In genomic region chr15:80958818-80959495, GRCh38 we compare ENCODE assay signal across 19 cellular contexts. TPM values are rescaled to one million over a fixed set of nuclear protein-coding genes. Genes with fewer than 3 reads are reported as not detected.
DNase-seq lines count a peak whose midpoint lies in the region; FAIRE-seq and TF ChIP-seq lines count a peak whose summit lies in the region.
"Had no signal": no experiment of that assay in that cellular context is flagged by ENCODE, and none has a peak within 500 bp of the region (broad histone marks: within the 10 kb centered on the region; RNA-seq: fewer than 3 reads in every experiment).

No MANE protein-coding gene starts in this region.

- peaks cover 0 to 11% (median 7%) of the 10 kb centered on the region in 4 experiments; a peak in 5 of 7 replicates for H3K4me1 ChIP-seq in H1 (replicated peaks in 1 of 4; ENCODE audit: control insufficient read depth in 3 of 4, insufficient read depth in 4 of 4, low read length in 3 of 4)
- peaks cover 13 to 16% of the 10 kb centered on the region in 2 experiments for H3K4me1 ChIP-seq in trophoblast cell (ENCODE audit: control insufficient read depth in 1 of 2, insufficient read depth in 2 of 2, low read length in 2 of 2)

- H3K4me3 ChIP-seq in H1 (ENCODE audit: extremely low read depth in 1 of 4, insufficient read depth in 2 of 4, low read depth in 3 of 4, low read length in 4 of 4): no peak overlapping the region
- no peak overlapping the region for H3K4me3 ChIP-seq in trophoblast cell (ENCODE audit: low read depth, low read length)
- H3K4me3 ChIP-seq: BLaER1, GM23248 had no signal

- no peak overlapping the region for H3K4me2 ChIP-seq in H1 (ENCODE audit: insufficient read depth in 1 of 2, low read depth in 2 of 2, low read length in 2 of 2)
- H3K4me2 ChIP-seq in trophoblast cell (ENCODE audit: low read length): no peak overlapping the region
- H3K4me2 ChIP-seq: BLaER1 had no signal

- H3K36me3 ChIP-seq in H1 (ENCODE audit: control insufficient read depth in 2 of 4, insufficient read depth in 4 of 4, low read length in 3 of 4): peaks cover 0 to 5% (median 0%) of the 10 kb centered on the region in 4 experiments; a peak in 1 of 8 replicates
- H3K36me3 ChIP-seq in trophoblast cell (ENCODE audit: control insufficient read depth in 1 of 2, insufficient read depth in 2 of 2, low read length in 2 of 2): peaks cover 0 to 4% of the 10 kb centered on the region in 2 experiments

- no peak overlapping the region for H4K12ac ChIP-seq in trophoblast cell (ENCODE audit: low read depth, low read length)

- H3K23me2 ChIP-seq in H1 (ENCODE audit: low read depth, low read length): no peaks in the 10 kb centered on the region

- no peak overlapping the region for H3K4me3 Mint-ChIP-seq in type B pancreatic cell
- H3K4me3 Mint-ChIP-seq: CD14-positive monocyte; CD4-positive, alpha-beta memory T cell had no signal

- TF ChIP-seq CTCF in H1 (IDR thresholded peaks at IDR 0.05; ENCODE audit: control extremely low read depth in 1 of 3, insufficient read depth in 1 of 3, low read depth in 1 of 3, low read length in 3 of 3): no peak
- TF ChIP-seq CTCF in type B pancreatic cell (conservative IDR thresholded peaks at IDR 0.05): no peak

- H3K18ac ChIP-seq in H1 (ENCODE audit: extremely low read depth, low read length) (no peak overlapping the region), trophoblast cell (ENCODE audit: low read length) (no peak overlapping the region)

- no peak for TF ChIP-seq POLR2A in H1 (IDR thresholded peaks at IDR 0.05; ENCODE audit: control extremely low read depth in 1 of 2, low read depth in 2 of 2, low read length in 2 of 2)

- H2BK5ac ChIP-seq in H1 (ENCODE audit: low read depth, low read length) (no peak overlapping the region), trophoblast cell (ENCODE audit: low read depth, low read length, poor library complexity) (no peak overlapping the region)

- H4K8ac ChIP-seq in H1 (ENCODE audit: extremely low read depth, insufficient read depth, low read length) (peak overlapping the region; percentile 48; the same call in 1 of the 2 replicates), trophoblast cell (ENCODE audit: low read depth, low read length) (no peak overlapping the region)

- H2BK120ac ChIP-seq in H1 (replicated peaks; ENCODE audit: low read depth, low read length): no peak overlapping the region
- H2BK120ac ChIP-seq in trophoblast cell (ENCODE audit: insufficient read depth, low read length, poor library complexity): no peak overlapping the region

- H3K4ac ChIP-seq in H1 (replicated peaks; ENCODE audit: insufficient read length, low read depth, low read length): no peak overlapping the region
- H3K4ac ChIP-seq in trophoblast cell (ENCODE audit: low read depth, low read length): no peak overlapping the region

- no peak overlapping the region for H2BK20ac ChIP-seq in H1 (ENCODE audit: low read length)

- H3K27ac ChIP-seq in H1 (ENCODE audit: low read depth, low read length): no peak overlapping the region
- H3K27ac ChIP-seq in trophoblast cell (ENCODE audit: low read depth, low read length): no peak overlapping the region
- H3K27ac ChIP-seq: BLaER1, GM23248, HL-60 had no signal

- WGBS in H1 (ENCODE audit: extremely low coverage in 1 of 2, insufficient coverage in 1 of 2, insufficient read length in 1 of 2, insufficient replicate concordance in 2 of 2, low coverage in 1 of 2, low lambda C conversion rate in 2 of 2, missing lambda C conversion rate in 1 of 2), 2 experiments: 91% methylated on average over 9 of the region's 9 CpGs; no CpG with 5 or more reads in 1 of the 2 experiments
- no CpG with 5 or more reads among the region's 9 CpGs for WGBS in trophoblast cell (ENCODE audit: extremely low coverage, insufficient coverage, insufficient read length)

- CTCF ChIA-PET in H1 (lab: Charles Lee; ENCODE audit: partially characterized antibody): interaction anchor here (0.9 to 9.0 kb wide), 5 partner anchors 11 to 47 kb away, joined by 3 to 71 read pairs (median 4); no protein-coding TSS in a partner anchor

- TF ChIP-seq RAD21 in H1 (IDR thresholded peaks at IDR 0.05 in 1 of 2, conservative IDR thresholded peaks at IDR 0.05 in 1 of 2; ENCODE audit: low read depth in 2 of 2, low read length in 2 of 2): no peak

- POLR2A ChIA-PET in H1 (lab: Charles Lee; ENCODE audit: partially characterized antibody): no interaction called here

- H3K36me3 Mint-ChIP-seq in type B pancreatic cell: peaks cover 32% of the 10 kb centered on the region

- no peak overlapping the region for H2BK15ac ChIP-seq in H1 (ENCODE audit: low read length)

- peaks cover 0 to 1% of the 10 kb centered on the region in 2 experiments for H4K20me1 ChIP-seq in H1 (replicated peaks in 1 of 2; ENCODE audit: control insufficient read depth in 1 of 2, insufficient read depth in 2 of 2, low read length in 2 of 2)
- H4K20me1 ChIP-seq: BLaER1 had no signal

- H2AFZ ChIP-seq in H1 (ENCODE audit: low read length): no peak overlapping the region
- no peak overlapping the region for H2AFZ ChIP-seq in trophoblast cell (ENCODE audit: insufficient read depth, low read length, poor library complexity)
- H2AFZ ChIP-seq: GM23248 had no signal

- H2BK12ac ChIP-seq in H1 (ENCODE audit: low read depth, low read length) (no peak overlapping the region), trophoblast cell (ENCODE audit: low read length) (no peak overlapping the region)

- no peak overlapping the region for H4K5ac ChIP-seq in H1 (ENCODE audit: insufficient read length, low read depth, low read length)

- H3K9me3 ChIP-seq in H1 (ENCODE audit: insufficient read depth in 2 of 2, low read depth in 1 of 2, low read length in 1 of 2) (no peaks in the 10 kb centered on the region), trophoblast cell (ENCODE audit: insufficient read depth, low read depth, low read length) (peaks cover 3% of the 10 kb centered on the region)

- H4K91ac ChIP-seq in H1 (replicated peaks; ENCODE audit: insufficient read length, low read length): no peak overlapping the region
- no peak overlapping the region for H4K91ac ChIP-seq in trophoblast cell (ENCODE audit: low read depth, low read length)

- H3K27me3 Mint-ChIP-seq in type B pancreatic cell: no peaks in the 10 kb centered on the region
- H3K27me3 Mint-ChIP-seq: CD4-positive, alpha-beta memory T cell had no signal

- H3K79me1 ChIP-seq in H1 (ENCODE audit: low read depth, low read length): no peaks in the 10 kb centered on the region; the same call in 1 of the 2 replicates
- H3K79me1 ChIP-seq in trophoblast cell (ENCODE audit: low read length): peaks cover 1% of the 10 kb centered on the region

- no peak overlapping the region for H3K14ac ChIP-seq in H1 (ENCODE audit: insufficient read length)
- no peak overlapping the region for H3K14ac ChIP-seq in trophoblast cell (ENCODE audit: low read length)

- H3K27me3 ChIP-seq in H1 (replicated peaks in 1 of 4; ENCODE audit: control insufficient read depth in 3 of 4, extremely low read depth in 1 of 4, insufficient read depth in 3 of 4, low read length in 3 of 4) (no peaks in the 10 kb centered on the region), trophoblast cell (ENCODE audit: insufficient read depth, low read length) (no peaks in the 10 kb centered on the region)
- H3K27me3 ChIP-seq: BLaER1 had no signal

- H3K79me2 ChIP-seq in H1 (ENCODE audit: control insufficient read depth in 1 of 2, insufficient read depth in 2 of 2, low read length in 2 of 2) (no peaks in the 10 kb centered on the region), trophoblast cell (ENCODE audit: control insufficient read depth, insufficient read depth, low read length, poor library complexity) (no peaks in the 10 kb centered on the region)

- H3K9ac ChIP-seq in H1 (replicated peaks in 1 of 4; ENCODE audit: extremely low read depth in 1 of 4, low read depth in 3 of 4, low read length in 3 of 4) (no peak overlapping the region), trophoblast cell (ENCODE audit: low read length) (no peak overlapping the region)
- H3K9ac ChIP-seq: BLaER1, GM23248 had no signal

- peak; percentile 28 for DNase-seq in activated effector memory CD4-positive, alpha-beta T cell treated with anti-CD3 and anti-CD28 coated beads, Interleukin-2, amount 50 U/mL, for 16 hours
- no peak for DNase-seq in activated effector memory CD4-positive, alpha-beta T cell treated with Interleukin-2 at 50 U/mL for 16 hours
- DNase-seq in H1 (ENCODE audit: low read depth in 1 of 2, low spot score in 2 of 2): no peak
- DNase-seq in trophoblast cell: no peak
- DNase-seq in type B pancreatic cell (ENCODE audit: extremely low spot score, unreplicated experiment): peak; percentile 29
- DNase-seq in G401 (ENCODE audit: low spot score): no peak
- DNase-seq in SW480 (ENCODE audit: low spot score): no peak
- no peak for DNase-seq in NCI-H345 (lab: John Stamatoyannopoulos, UW)
- DNase-seq: 8988T; CD4-positive, alpha-beta memory T cell; DMS153; DMS79; GF-D8 had no signal

- no peaks in the 10 kb centered on the region for H3K9me3 Mint-ChIP-seq in type B pancreatic cell

- no peak for TF ChIP-seq EP300 in H1 (IDR thresholded peaks at IDR 0.05; ENCODE audit: borderline replicate concordance in 1 of 2, low read depth in 2 of 2, low read length in 2 of 2)

- peaks cover 1% of the 10 kb centered on the region for H3K4me1 Mint-ChIP-seq in type B pancreatic cell (ENCODE audit: unreplicated experiment)

- no peak overlapping the region; the same call in 1 of the 2 replicates for H2AK5ac ChIP-seq in H1 (ENCODE audit: low read depth, low read length)
- H2AK5ac ChIP-seq in trophoblast cell (ENCODE audit: low read length): peak overlapping the region; percentile 69

- in situ Hi-C loops in G401 (cut with HindIII; ENCODE audit: low sequenced_read_pairs): no loop called here

- FAIRE-seq in H1 (lab: Jason Lieb, UNC): no peak
- FAIRE-seq: GM19239, H54 had no signal

- H3K27ac Mint-ChIP-seq in type B pancreatic cell: no peak overlapping the region

- no peak overlapping the region for H3K56ac ChIP-seq in H1 (replicated peaks; ENCODE audit: insufficient read length, low read depth, low read length)

- no peak overlapping the region for H3K23ac ChIP-seq in H1 (ENCODE audit: insufficient read length)
- H3K23ac ChIP-seq in trophoblast cell (ENCODE audit: low read length): no peak overlapping the region

RNA-seq across cellular contexts. Expression of gene MESD, which starts 30.7 kb away (rescaled TPM):
- 28.3 and 30.2 TPM in 2 replicates for total RNA-seq in H1 (2021; fragmentation: NEBNext Ultra II Directional; extraction: Animal tissue kit (Norgen Biotek cat#: 25700))
- polyA plus RNA-seq in H1 (2011; rRNA removed): 9.0 and 11.0 TPM in 2 replicates
- 13.8 TPM for polyA plus RNA-seq in H1 (2011; cell fraction: cytosol; rRNA removed)
- polyA plus RNA-seq in H1 (2011; cell fraction: nucleus; rRNA removed): 14.7 TPM
- polyA plus RNA-seq in H1 (2012, experiment 1 of 2): 22.3 to 32.0 TPM (median 24.0 TPM) in 4 replicates
- 8.8 TPM for polyA plus RNA-seq in H1 (2012, experiment 2 of 2)
- polyA plus RNA-seq in H1 (2013, experiment 1 of 2): 36.2 TPM
- 45.6 TPM for polyA plus RNA-seq in H1 (2013, experiment 2 of 2)
- polyA minus RNA-seq in H1 (2011; rRNA and poly(A)+ RNA removed): 16.4 and 16.6 TPM in 2 replicates
- 14.2 TPM for polyA minus RNA-seq in H1 (2011; cell fraction: cytosol; rRNA and poly(A)+ RNA removed)
- 33.9 TPM for polyA minus RNA-seq in H1 (2011; cell fraction: nucleus; rRNA and poly(A)+ RNA removed)
- 50.6 and 52.8 TPM in 2 replicates for polyA plus RNA-seq in trophoblast cell (2013)
- total RNA-seq in type B pancreatic cell (ENCODE audit: low replicate concordance): 30.7 and 36.6 TPM in 2 replicates
- 25.1 and 29.6 TPM in 2 replicates for total RNA-seq in G401 (2014; rRNA removed; shearing (Covaris generic))

RNA-seq across cellular contexts. Expression of gene TLNRD1, which starts 41.8 kb away (rescaled TPM):
- total RNA-seq in H1 (2021; fragmentation: NEBNext Ultra II Directional; extraction: Animal tissue kit (Norgen Biotek cat#: 25700)): 19.8 and 20.5 TPM in 2 replicates
- 12.2 and 15.5 TPM in 2 replicates for polyA plus RNA-seq in H1 (2011; rRNA removed)
- polyA plus RNA-seq in H1 (2011; cell fraction: cytosol; rRNA removed): 12.0 TPM
- 11.5 TPM for polyA plus RNA-seq in H1 (2011; cell fraction: nucleus; rRNA removed)
- polyA plus RNA-seq in H1 (2012, experiment 1 of 2): 7.7 to 11.6 TPM (median 11.0 TPM) in 4 replicates
- 10.8 TPM for polyA plus RNA-seq in H1 (2012, experiment 2 of 2)
- 11.0 TPM for polyA plus RNA-seq in H1 (2013, experiment 1 of 2)
- 10.5 TPM for polyA plus RNA-seq in H1 (2013, experiment 2 of 2)
- 2.1 and 3.6 TPM in 2 replicates for polyA minus RNA-seq in H1 (2011; rRNA and poly(A)+ RNA removed)
- 13.8 TPM for polyA minus RNA-seq in H1 (2011; cell fraction: cytosol; rRNA and poly(A)+ RNA removed)
- 14.3 TPM for polyA minus RNA-seq in H1 (2011; cell fraction: nucleus; rRNA and poly(A)+ RNA removed)
- polyA plus RNA-seq in trophoblast cell (2013): 14.0 and 14.4 TPM in 2 replicates
- 16.7 and 20.1 TPM in 2 replicates for total RNA-seq in type B pancreatic cell (ENCODE audit: low replicate concordance)
- total RNA-seq in G401 (2014; rRNA removed; shearing (Covaris generic)): 40.7 and 42.6 TPM in 2 replicates

Comparison
In these comparisons a context has a peak if more than half of its experiments do, and no peak if none do; other contexts are left out.
1. DNase-seq: peak in activated effector memory CD4-positive, alpha-beta T cell treated with anti-CD3 and anti-CD28 coated beads, Interleukin-2, amount 50 U/mL, for 16 hours (single experiment) and type B pancreatic cell (single experiment); none in activated effector memory CD4-positive, alpha-beta T cell treated with Interleukin-2 at 50 U/mL for 16 hours (single experiment), H1 (0 of 2), trophoblast cell (0 of 2), G401 (single experiment), SW480 (single experiment) and NCI-H345 (single experiment).